In the genomic region with DNA sequence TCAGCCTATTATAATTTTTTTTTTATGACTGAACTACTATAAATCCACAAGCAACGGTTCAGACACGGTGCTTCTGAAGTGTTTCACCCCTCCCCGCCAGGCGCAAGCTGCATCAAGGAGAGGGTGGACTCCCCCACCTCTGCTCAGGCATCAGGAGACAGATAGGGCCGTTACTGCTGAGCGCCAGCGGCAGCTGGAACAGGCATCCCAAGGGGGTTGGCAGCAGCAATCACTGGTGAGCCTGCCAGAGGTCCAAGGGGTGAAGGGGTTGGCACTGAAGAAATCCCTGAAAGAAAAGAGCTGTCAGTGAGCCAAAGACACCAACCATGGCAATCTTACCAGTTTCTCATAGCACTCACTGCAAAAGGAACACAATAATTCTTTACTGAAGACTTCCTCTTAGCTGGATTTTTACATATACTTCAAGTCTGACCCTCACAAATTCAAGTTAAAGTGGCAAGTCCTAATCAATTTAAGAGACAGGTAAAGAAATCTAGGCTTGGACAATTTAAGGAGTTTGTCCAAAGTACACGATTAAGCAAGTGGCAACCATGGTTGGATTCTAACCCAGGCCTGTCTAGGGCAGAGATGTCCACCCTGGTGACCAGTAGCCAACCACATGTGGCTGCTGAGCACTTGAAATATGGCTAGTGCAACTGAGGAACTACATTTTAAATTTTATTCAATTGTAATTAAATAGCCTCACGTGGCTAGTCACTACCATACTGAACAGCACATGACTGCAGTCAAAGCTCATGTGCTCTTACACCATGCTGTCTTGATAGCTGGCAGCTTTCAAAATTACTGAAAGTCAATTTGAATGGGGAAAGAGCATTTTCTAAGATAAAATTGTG, we compare ENCODE assay signal across 14 cellular contexts. TPM values are rescaled to one million over a fixed set of nuclear protein-coding genes. Genes with fewer than 3 reads are reported as not detected.
A peak's percentile ranks its signal among the peaks of the same experiment; 100 is the strongest.
DNase-seq lines count a peak whose midpoint lies in the region; ATAC-seq and TF ChIP-seq lines count a peak whose summit lies in the region.
"Had no signal": no experiment of that assay in that cellular context is flagged by ENCODE, and none has a peak within 500 bp of the region (broad histone marks: within the 10 kb centered on the region; RNA-seq: fewer than 3 reads in every experiment).

No MANE protein-coding gene starts in this region.

- H3K36me3 Mint-ChIP-seq in HFFc6 (ENCODE audit: low read depth), result peaks cover 22% of the 10 kb centered on the region

- intact Hi-C loops in left ventricle myocardium superior (cut with micrococcal nuclease) (no loop called here), gastrocnemius medialis (cut with DNase I; ENCODE audit: low total_unique reads) (no loop called here)

- peak; percentile 18 for DNase-seq in NCI-H1105 treated with DMSO at 0.1 percent for 48 hours (lab: John Stamatoyannopoulos, UW)
- peak; percentile 29 for DNase-seq in amniotic epithelial cell (ENCODE audit: low read depth)
- DNase-seq in left ventricle myocardium superior, result peak; percentile 77
- peak in 1 of 2 donors; percentile 42 for DNase-seq in gastrocnemius medialis
- no peak for DNase-seq in HFFc6
- DNase-seq in HPDE6-E6E7 (ENCODE audit: extremely low spot score), result no peak
- DNase-seq: activated CD4-positive, alpha-beta T cell treated with anti-CD3 and anti-CD28 coated beads, Interleukin-2, amount 10 ng/mL, durations not matched to agents 7 days and 5 days; COR-L47; NCI-H1930; NCI-H526 treated with DMSO at 0.1 percent for 48 hours; stimulated activated CD4-positive, alpha-beta T cell treated with anti-CD3 and anti-CD28 coated beads, Interleukin-2, amount 100 ng/mL, for 48 hours had no signal

- H3K4me1 Mint-ChIP-seq in HFFc6 (ENCODE audit: low read depth), result peaks cover 7% of the 10 kb centered on the region

- in situ Hi-C loops in gastrocnemius medialis (cut with MboI; ENCODE audit: low sequenced_read_pairs in 4 of 4), result loop anchor here in 1 of 4 donors (5.0 kb wide), 1 partner anchor 82 kb away; no protein-coding TSS in a partner anchor

- H3K4me1 ChIP-seq in gastrocnemius medialis, result peaks cover 0 to 17% of the 10 kb centered on the region in 2 donors

- no peak overlapping the region for H3K4me3 ChIP-seq in gastrocnemius medialis
- H3K4me3 ChIP-seq: cardiac muscle cell had no signal

- H3K4me3 Mint-ChIP-seq in HFFc6, result no peak overlapping the region
- H3K4me3 Mint-ChIP-seq: activated CD4-positive, alpha-beta T cell treated with anti-CD3 and anti-CD28 coated beads, Interleukin-2, amount 10 ng/mL, durations not matched to agents 7 days and 5 days; activated naive CD8-positive, alpha-beta T cell had no signal

- peak overlapping the region; percentile 23 to 61 (median 34) for H3K27ac ChIP-seq in gastrocnemius medialis
- H3K27ac ChIP-seq: cardiac muscle cell had no signal

- H3K27me3 ChIP-seq in gastrocnemius medialis, result no peaks in the 10 kb centered on the region
- H3K27me3 ChIP-seq: cardiac muscle cell had no signal

- ATAC-seq in left ventricle myocardium superior (peak; percentile 98), gastrocnemius medialis (peak; percentile 42 to 60), HG03442 (IDR thresholded peaks at IDR 0.05; ENCODE audit: unreplicated experiment) (no peak)

- TF ChIP-seq CTCF in gastrocnemius medialis (IDR thresholded peaks at IDR 0.05 in 4 of 5, conservative IDR thresholded peaks at IDR 0.05 in 1 of 5) (no peak), HFFc6 (IDR thresholded peaks at IDR 0.05) (no peak)

- H3K27me3 Mint-ChIP-seq in HFFc6 (ENCODE audit: insufficient read depth), result no peaks in the 10 kb centered on the region
- H3K27me3 Mint-ChIP-seq: activated CD4-positive, alpha-beta T cell treated with anti-CD3 and anti-CD28 coated beads, Interleukin-2, amount 10 ng/mL, durations not matched to agents 7 days and 5 days; activated naive CD8-positive, alpha-beta T cell had no signal

- H3K9me3 Mint-ChIP-seq in HFFc6, result no peaks in the 10 kb centered on the region
- H3K9me3 Mint-ChIP-seq: activated CD4-positive, alpha-beta T cell treated with anti-CD3 and anti-CD28 coated beads, Interleukin-2, amount 10 ng/mL, durations not matched to agents 7 days and 5 days had no signal

- no peak overlapping the region for H3K27ac Mint-ChIP-seq in HFFc6
- H3K27ac Mint-ChIP-seq: activated CD4-positive, alpha-beta T cell treated with anti-CD3 and anti-CD28 coated beads, Interleukin-2, amount 10 ng/mL, durations not matched to agents 7 days and 5 days; activated naive CD8-positive, alpha-beta T cell had no signal

- H3K36me3 ChIP-seq in gastrocnemius medialis, result peaks cover 0 to 64% of the 10 kb centered on the region in 2 donors

- H3K9me3 ChIP-seq in gastrocnemius medialis, result no peaks in the 10 kb centered on the region

- no peak for TF ChIP-seq POLR2A in gastrocnemius medialis (IDR thresholded peaks at IDR 0.05)

RNA-seq across cellular contexts. Expression of gene TBC1D20, which starts 21.7 kb away (rescaled TPM):
- total RNA-seq in left ventricle myocardium superior (23.3 TPM), gastrocnemius medialis (10 to 100 TPM; 28.9 to 39.0 (median 34.0) TPM)
- 10 to 100 TPM; 36.7 to 47.0 (median 42.1) TPM for total RNA-seq in HFFc6 (2021; fragmentation: NEBNext Ultra II Directional; extraction: Animal tissue kit (Norgen Biotek cat#: 25700))

RNA-seq across cellular contexts. Expression of gene CSNK2A1, which starts 59.6 kb away (rescaled TPM):
- 116 TPM for total RNA-seq in left ventricle myocardium superior
- 100 to 1,000 TPM; 108 to 180 (median 157) TPM for total RNA-seq in gastrocnemius medialis
- total RNA-seq in HFFc6 (2021; fragmentation: NEBNext Ultra II Directional; extraction: Animal tissue kit (Norgen Biotek cat#: 25700)), result 100 to 1,000 TPM; 124 to 150 (median 135) TPM

Comparison
In these comparisons a context has a peak if more than half of its experiments do, and no peak if none do; other contexts are left out.
1. DNase-seq: peak in NCI-H1105 treated with DMSO at 0.1 percent for 48 hours (single experiment), amniotic epithelial cell (single experiment) and left ventricle myocardium superior (single experiment); none in HFFc6 (single experiment) and HPDE6-E6E7 (single experiment).